ENCODE assay signal across 1 cellular context in genomic region chr1:38151399-38151798, GRCh38.
TF ChIP-seq lines count a peak whose summit lies in the region.

No MANE protein-coding gene starts in this region.

TF ChIP-seq in GM12878, 131 proteins besides CTCF, POLR2A, EP300 and RAD21 (continued from another document):
- TF ChIP-seq ZNF592 (IDR thresholded peaks at IDR 0.05) (no peak), DPF2 (IDR thresholded peaks at IDR 0.05) (no peak), MEF2B (IDR thresholded peaks at IDR 0.05; ENCODE audit: partially characterized antibody, poor library complexity, severe bottlenecking) (peak; percentile 96), MYC (IDR thresholded peaks at IDR 0.05; ENCODE audit: insufficient read depth, insufficient read length, insufficient replicate concordance, low read length, severe bottlenecking) (no peak), E4F1 (IDR thresholded peaks at IDR 0.05; ENCODE audit: borderline replicate concordance, partially characterized antibody) (no peak)
